Comparison of ENCODE assay signal across 17 cellular contexts in genomic region chr1:210456731-210457130, GRCh38.
"Had no signal": no experiment of that assay in that cellular context is flagged by ENCODE, and none has a peak within 500 bp of the region (broad histone marks: within the 10 kb centered on the region; RNA-seq: fewer than 3 reads in every experiment).

No MANE protein-coding gene starts in this region.

- H3K4me3 Mint-ChIP-seq: natural killer cell treated with Interleukin-12 subunit alpha and Interleukin-12 subunit beta and Interleukin-15 and Interleukin-18, amount 100 ng/mL, for 72 hours; neural progenitor cell had no signal

- H3K36me3 Mint-ChIP-seq: natural killer cell treated with Interleukin-12 subunit alpha and Interleukin-12 subunit beta and Interleukin-15 and Interleukin-18, amount 100 ng/mL, for 72 hours had no signal

- H3K27me3 Mint-ChIP-seq: progenitor cell of endocrine pancreas had no signal

- DNase-seq: effector memory CD4-positive, alpha-beta T cell; gastrocnemius medialis; heart right ventricle; hypothalamus; kidney glomerular epithelial cell; mammary epithelial cell; nucleus accumbens; pancreas; right cardiac atrium; stimulated activated CD4-positive, alpha-beta T cell treated with anti-CD3 and anti-CD28 coated beads, Interleukin-2, amount 100 ng/mL, for 48 hours; stimulated activated naive CD4-positive, alpha-beta T cell treated with Interleukin-2 at 50 U/mL for 16 hours; trophoblast cell had no signal

- H3K27ac Mint-ChIP-seq: natural killer cell treated with Interleukin-12 subunit alpha and Interleukin-12 subunit beta and Interleukin-15 and Interleukin-18, amount 100 ng/mL, for 72 hours; neural progenitor cell; progenitor cell of endocrine pancreas had no signal

- ATAC-seq: esophagus mucosa; gastrocnemius medialis; heart right ventricle; left lobe of liver; natural killer cell treated with Interleukin-12 subunit alpha and Interleukin-12 subunit beta and Interleukin-15 and Interleukin-18, amount 100 ng/mL, for 72 hours; pancreas; right cardiac atrium had no signal

- H3K9me3 Mint-ChIP-seq: natural killer cell treated with Interleukin-12 subunit alpha and Interleukin-12 subunit beta and Interleukin-15 and Interleukin-18, amount 100 ng/mL, for 72 hours had no signal
